In genomic region chr19:459724-460511, GRCh38 we compare ENCODE assay signal across 8 cellular contexts. TPM values are rescaled to one million over a fixed set of nuclear protein-coding genes. Genes with fewer than 3 reads are reported as not detected.
A peak's percentile ranks its signal among the peaks of the same experiment; 100 is the strongest.
DNase-seq lines count a peak whose midpoint lies in the region; ATAC-seq and TF ChIP-seq lines count a peak whose summit lies in the region.

No MANE protein-coding gene starts in this region.

- intact Hi-C loops in left cardiac atrium (cut with DNase I) = no loop called here

- H3K27ac Mint-ChIP-seq in activated naive CD8-positive, alpha-beta T cell = no peak overlapping the region
- peak overlapping the region; percentile 74 for H3K27ac Mint-ChIP-seq in osteocyte (ENCODE audit: unreplicated experiment)

- DNase-seq in G401 (ENCODE audit: low spot score) = peak; percentile 32
- DNase-seq in NCI-H2227 treated with DMSO at 0.1 percent for 48 hours (lab: John Stamatoyannopoulos, UW) = peak; percentile 55
- peak; percentile 68 for DNase-seq in left cardiac atrium
- peak; percentile 91 for DNase-seq in osteocyte (ENCODE audit: extremely low spot score, unreplicated experiment)
- no peak for DNase-seq in SIG-M5 (lab: John Stamatoyannopoulos, UW)
- no peak for DNase-seq in SKM-1 (lab: John Stamatoyannopoulos, UW; ENCODE audit: unreplicated experiment)

- H3K36me3 Mint-ChIP-seq in activated naive CD8-positive, alpha-beta T cell = no peaks in the 10 kb centered on the region
- peaks cover 3% of the 10 kb centered on the region for H3K36me3 Mint-ChIP-seq in osteocyte (ENCODE audit: unreplicated experiment)

- in situ Hi-C loops in G401 (cut with HindIII; ENCODE audit: low sequenced_read_pairs) = no loop called here

- H3K4me3 Mint-ChIP-seq in activated naive CD8-positive, alpha-beta T cell = peak overlapping the region; percentile 76
- peak overlapping the region; percentile 83 for H3K4me3 Mint-ChIP-seq in osteocyte (ENCODE audit: unreplicated experiment)

- no peaks in the 10 kb centered on the region for H3K27me3 Mint-ChIP-seq in activated naive CD8-positive, alpha-beta T cell
- no peaks in the 10 kb centered on the region for H3K27me3 Mint-ChIP-seq in osteocyte (ENCODE audit: unreplicated experiment)

- no peaks in the 10 kb centered on the region for H3K9me3 Mint-ChIP-seq in activated naive CD8-positive, alpha-beta T cell (ENCODE audit: low read depth)
- no peaks in the 10 kb centered on the region for H3K9me3 Mint-ChIP-seq in osteocyte (ENCODE audit: unreplicated experiment)

- H3K4me1 Mint-ChIP-seq in activated naive CD8-positive, alpha-beta T cell (ENCODE audit: low read depth) = peaks cover 12% of the 10 kb centered on the region
- peaks cover 9% of the 10 kb centered on the region for H3K4me1 Mint-ChIP-seq in osteocyte (ENCODE audit: unreplicated experiment)

- no peak for TF ChIP-seq CTCF in osteocyte (IDR thresholded peaks at IDR 0.05)

- ATAC-seq in left cardiac atrium (peak; percentile 75 to 83), GM18498 (IDR thresholded peaks at IDR 0.05; ENCODE audit: unreplicated experiment) (no peak)

RNA-seq across cellular contexts. Expression of gene SHC2, which starts 0.9 kb away (rescaled TPM):
- 12.7 and 14.3 TPM in 2 replicates for total RNA-seq in G401 (2014; rRNA removed; shearing (Covaris generic))
- 10 to 100 TPM; 10.7 to 19.4 TPM for total RNA-seq in left cardiac atrium
- total RNA-seq in osteocyte = 61.2 and 61.7 TPM in 2 replicates

RNA-seq across cellular contexts. Expression of gene MADCAM1, which starts 36.4 kb away (rescaled TPM):
- 0.14 TPM in 1 of 2 replicates, not detected in the other for total RNA-seq in G401 (2014; rRNA removed; shearing (Covaris generic))
- under 1 TPM; 0.24 to 0.41 TPM for total RNA-seq in left cardiac atrium
- 1.1 and 1.3 TPM in 2 replicates for total RNA-seq in osteocyte

RNA-seq across cellular contexts. Expression of gene TPGS1, which starts 47.4 kb away (rescaled TPM):
- 89.0 and 129 TPM in 2 replicates for total RNA-seq in G401 (2014; rRNA removed; shearing (Covaris generic))
- total RNA-seq in left cardiac atrium (10 to 100 TPM; 12.1 to 14.9 TPM), osteocyte (24.3 and 25.4 TPM in 2 replicates)

RNA-seq across cellular contexts. Expression of gene C2CD4C, which starts 51.0 kb away (rescaled TPM):
- total RNA-seq in G401 (2014; rRNA removed; shearing (Covaris generic)) = 6.0 and 11.9 TPM in 2 replicates
- under 1 TPM; 0.76 to 0.88 TPM for total RNA-seq in left cardiac atrium
- 0.97 and 1.2 TPM in 2 replicates for total RNA-seq in osteocyte

Comparison
In these comparisons a context has a peak if more than half of its experiments do, and no peak if none do; other contexts are left out.
1. DNase-seq: peak in G401 (single experiment), NCI-H2227 treated with DMSO at 0.1 percent for 48 hours (single experiment), left cardiac atrium (single experiment) and osteocyte (single experiment); none in SIG-M5 (single experiment) and SKM-1 (single experiment).